Comparison of ENCODE assay signal across 1 cellular context in genomic region chr16:48526058-48526957, GRCh38.
TF ChIP-seq lines count a peak whose summit lies in the region.

No MANE protein-coding gene starts in this region.

TF ChIP-seq in HepG2, 621 proteins besides CTCF, POLR2A, EP300 and RAD21 (continued from another document and continues in another):
- peak; percentile 63; the same call in 1 of the 2 replicates for TF ChIP-seq ZHX1 (CRISPR knock-in tag; IDR thresholded peaks at IDR 0.05; ENCODE audit: low read depth)
- TF ChIP-seq ZNF569 (CRISPR knock-in tag; IDR thresholded peaks at IDR 0.05; ENCODE audit: borderline replicate concordance): peak; percentile 68; the same call in 1 of the 2 replicates
- TF ChIP-seq ZNF431 (CRISPR knock-in tag; IDR thresholded peaks at IDR 0.05; ENCODE audit: borderline replicate concordance, low read depth): peak; percentile 57; the same call in 1 of the 2 replicates
- TF ChIP-seq ZFP90 (CRISPR knock-in tag; IDR thresholded peaks at IDR 0.05; ENCODE audit: borderline replicate concordance): peak; percentile 57; the same call in 1 of the 2 replicates
- TF ChIP-seq SIN3B (IDR thresholded peaks at IDR 0.05; ENCODE audit: low read length): 0 out of 2 replicates have a peak, but pooled peaks have one; percentile 36
- TF ChIP-seq ZNF3 (CRISPR knock-in tag; IDR thresholded peaks at IDR 0.05): no peak
- TF ChIP-seq BRF2 (CRISPR knock-in tag; IDR thresholded peaks at IDR 0.05): no peak
- TF ChIP-seq KLF6 (CRISPR knock-in tag; IDR thresholded peaks at IDR 0.05): peak; percentile 70; the same call in 1 of the 2 replicates
- TF ChIP-seq RXRB (CRISPR knock-in tag; IDR thresholded peaks at IDR 0.05; ENCODE audit: borderline replicate concordance): peak; percentile 60; the same call in 1 of the 2 replicates
- 0 out of 2 replicates have a peak, but pooled peaks have one; percentile 19 for TF ChIP-seq ZNF317 (CRISPR knock-in tag; IDR thresholded peaks at IDR 0.05)
- TF ChIP-seq ZNF224 (CRISPR knock-in tag; IDR thresholded peaks at IDR 0.05): peak; percentile 94; the same call in 1 of the 2 replicates
- TF ChIP-seq ZFX (CRISPR knock-in tag; IDR thresholded peaks at IDR 0.05; ENCODE audit: low read depth): peak; percentile 70
- TF ChIP-seq HNF1B (CRISPR knock-in tag; IDR thresholded peaks at IDR 0.05): 0 out of 2 replicates have a peak, but pooled peaks have one; percentile 58
- peak; percentile 69 for TF ChIP-seq SPEN (CRISPR knock-in tag; IDR thresholded peaks at IDR 0.05; ENCODE audit: low read depth)
- TF ChIP-seq ZNF572 (CRISPR knock-in tag; IDR thresholded peaks at IDR 0.05): peak; percentile 98
- peak; percentile 10; the same call in 1 of the 2 replicates for TF ChIP-seq ZMYM3 (CRISPR knock-in tag; IDR thresholded peaks at IDR 0.05)
- TF ChIP-seq SMC3 (IDR thresholded peaks at IDR 0.05; ENCODE audit: low read length): peak; percentile 94
- TF ChIP-seq ISL2 (CRISPR knock-in tag; IDR thresholded peaks at IDR 0.05): 0 out of 2 replicates have a peak, but pooled peaks have one; percentile 3
- TF ChIP-seq THRA (CRISPR knock-in tag; IDR thresholded peaks at IDR 0.05; ENCODE audit: borderline replicate concordance): peak; percentile 68; the same call in 1 of the 2 replicates
- 0 out of 2 replicates have a peak, but pooled peaks have one; percentile 3 for TF ChIP-seq SP4 (CRISPR knock-in tag; IDR thresholded peaks at IDR 0.05)
- TF ChIP-seq PHF20 (CRISPR knock-in tag; IDR thresholded peaks at IDR 0.05): 0 out of 2 replicates have a peak, but pooled peaks have one; percentile 15
- peak; percentile 40; the same call in 1 of the 2 replicates for TF ChIP-seq ZNF563 (CRISPR knock-in tag; IDR thresholded peaks at IDR 0.05)
- no peak for TF ChIP-seq ZNF724P (CRISPR knock-in tag; IDR thresholded peaks at IDR 0.05; ENCODE audit: borderline replicate concordance)
- TF ChIP-seq SIX4 (CRISPR knock-in tag; IDR thresholded peaks at IDR 0.05): peak; percentile 95
- TF ChIP-seq HOXA3 (CRISPR knock-in tag; IDR thresholded peaks at IDR 0.05): peak; percentile 62
- no peak for TF ChIP-seq AHR (CRISPR knock-in tag; IDR thresholded peaks at IDR 0.05)
- peak; percentile 96 for TF ChIP-seq PATZ1 (CRISPR knock-in tag; IDR thresholded peaks at IDR 0.05)
- peak; percentile 53; the same call in 1 of the 2 replicates for TF ChIP-seq FOXP4 (CRISPR knock-in tag; IDR thresholded peaks at IDR 0.05)
- TF ChIP-seq ZIK1 (CRISPR knock-in tag; IDR thresholded peaks at IDR 0.05; ENCODE audit: borderline replicate concordance, low read depth): peak; percentile 37; the same call in 1 of the 2 replicates
- peak; percentile 14; the same call in 1 of the 2 replicates for TF ChIP-seq BHLHE40 (IDR thresholded peaks at IDR 0.05; ENCODE audit: low read length)
- 0 out of 2 replicates have a peak, but pooled peaks have one; percentile 62 for TF ChIP-seq ZNF598 (CRISPR knock-in tag; IDR thresholded peaks at IDR 0.05; ENCODE audit: borderline replicate concordance)
- TF ChIP-seq LCORL (IDR thresholded peaks at IDR 0.05): no peak
- TF ChIP-seq LCORL (CRISPR knock-in tag; IDR thresholded peaks at IDR 0.05): peak; percentile 85
- TF ChIP-seq ZNF883 (CRISPR knock-in tag; IDR thresholded peaks at IDR 0.05; ENCODE audit: not compliant biosample characterization): no peak
- no peak for TF ChIP-seq XBP1 (CRISPR knock-in tag; IDR thresholded peaks at IDR 0.05)
- no peak for TF ChIP-seq TCF12 (IDR thresholded peaks at IDR 0.05)
- 0 out of 2 replicates have a peak, but pooled peaks have one; percentile 24 for TF ChIP-seq TCF12 (CRISPR knock-in tag; IDR thresholded peaks at IDR 0.05)
- no peak for TF ChIP-seq ZNF235 (CRISPR knock-in tag; IDR thresholded peaks at IDR 0.05; ENCODE audit: borderline replicate concordance)
- peak; percentile 38; the same call in 1 of the 2 replicates for TF ChIP-seq ZKSCAN8 (CRISPR knock-in tag; IDR thresholded peaks at IDR 0.05; ENCODE audit: borderline replicate concordance)
- TF ChIP-seq RFX5 (IDR thresholded peaks at IDR 0.05; ENCODE audit: low read depth, low read length): 0 out of 2 replicates have a peak, but pooled peaks have one; percentile 39
- TF ChIP-seq RERE (CRISPR knock-in tag; IDR thresholded peaks at IDR 0.05; ENCODE audit: low read depth): peak; percentile 34; the same call in 1 of the 2 replicates
